In genomic region chr12:128823216-128823915, GRCh38 we compare ENCODE assay signal across 8 cellular contexts. TPM values are rescaled to one million over a fixed set of nuclear protein-coding genes. Genes with fewer than 3 reads are reported as not detected.
DNase-seq lines count a peak whose midpoint lies in the region; ATAC-seq and TF ChIP-seq lines count a peak whose summit lies in the region.

No MANE protein-coding gene starts in this region.

- H3K9me3 ChIP-seq in fibroblast of lung (ENCODE audit: control insufficient read depth, insufficient read depth, low read depth, low read length), result no peaks in the 10 kb centered on the region

- H3K36me3 ChIP-seq in fibroblast of lung (ENCODE audit: control insufficient read depth, insufficient read depth, low read length), result no peaks in the 10 kb centered on the region

- peak overlapping the region; percentile 63 for H3K4me3 Mint-ChIP-seq in WTC11

- DNase-seq in WTC11 (ENCODE audit: low spot score) (peak; percentile 18), fibroblast of lung (ENCODE audit: low read depth in 2 of 2) (no peak), omental fat pad (ENCODE audit: low spot score) (no peak), inferior parietal cortex (ENCODE audit: extremely low spot score) (no peak), C1 segment of cervical spinal cord (lab: John Stamatoyannopoulos, UW) (no peak)

- H3K4me3 ChIP-seq in GM08714 (ENCODE audit: low read length) (peak overlapping the region; percentile 82), fibroblast of lung (replicated peaks in 1 of 4; ENCODE audit: control extremely low read depth in 1 of 4, insufficient read depth in 1 of 4, low read depth in 3 of 4, low read length in 4 of 4) (peak overlapping the region; percentile 59 to 81 (median 75))

- peaks cover 10% of the 10 kb centered on the region for H3K4me1 Mint-ChIP-seq in WTC11

- H3K79me2 ChIP-seq in fibroblast of lung (ENCODE audit: control insufficient read depth, insufficient read depth, low read length), result peaks cover 45% of the 10 kb centered on the region

- H3K27me3 ChIP-seq in fibroblast of lung (ENCODE audit: control insufficient read depth, insufficient read depth, low read length), result no peaks in the 10 kb centered on the region

- POLR2A ChIA-PET in WTC11 (lab: Charles Lee), result no interaction called here

- CTCF ChIA-PET in WTC11 (lab: Charles Lee), result no interaction called here

- no peak overlapping the region for H3K27ac Mint-ChIP-seq in WTC11

- H3K27me3 Mint-ChIP-seq in WTC11 (ENCODE audit: low read depth), result peaks cover 3% of the 10 kb centered on the region

- no peaks in the 10 kb centered on the region for H4K20me1 ChIP-seq in fibroblast of lung (ENCODE audit: control insufficient read depth, extremely low read depth, insufficient read depth, low read length)

- peaks cover 48% of the 10 kb centered on the region for H3K36me3 Mint-ChIP-seq in WTC11

- peak overlapping the region; percentile 93 for H3K4me2 ChIP-seq in fibroblast of lung (ENCODE audit: extremely low read depth, insufficient read depth, low read length)

- ATAC-seq in GM21367 (IDR thresholded peaks at IDR 0.05; ENCODE audit: unreplicated experiment) (peak; percentile 2), HG03565 (IDR thresholded peaks at IDR 0.05; ENCODE audit: unreplicated experiment) (peak; percentile 16), WTC11 (peak; percentile 35), omental fat pad (ENCODE audit: low FRiP score) (peak; percentile 29)

- H2AFZ ChIP-seq in fibroblast of lung (ENCODE audit: low read length), result peak overlapping the region; percentile 85

- TF ChIP-seq CTCF in WTC11 (IDR thresholded peaks at IDR 0.05), result no peak
- TF ChIP-seq CTCF in fibroblast of lung (conservative IDR thresholded peaks at IDR 0.05 in 1 of 2, IDR thresholded peaks at IDR 0.05 in 1 of 2; ENCODE audit: low read depth in 1 of 2, low read length in 2 of 2), result no peak
- no peak for TF ChIP-seq CTCF in omental fat pad (IDR thresholded peaks at IDR 0.05)

- H3K9me3 Mint-ChIP-seq in WTC11, result peaks cover 34% of the 10 kb centered on the region

- peak overlapping the region; percentile 73 for H3K27ac ChIP-seq in fibroblast of lung (ENCODE audit: insufficient read depth, low read length)

- peak overlapping the region; percentile 86 for H3K9ac ChIP-seq in fibroblast of lung (ENCODE audit: insufficient read depth, low read length)

- peaks cover 4% of the 10 kb centered on the region for H3K4me1 ChIP-seq in fibroblast of lung (ENCODE audit: control insufficient read depth, extremely low read depth, insufficient read depth, low read length)

TF ChIP-seq in WTC11, 78 proteins besides CTCF, POLR2A, EP300 and RAD21:
- TF ChIP-seq, protein P1, sequence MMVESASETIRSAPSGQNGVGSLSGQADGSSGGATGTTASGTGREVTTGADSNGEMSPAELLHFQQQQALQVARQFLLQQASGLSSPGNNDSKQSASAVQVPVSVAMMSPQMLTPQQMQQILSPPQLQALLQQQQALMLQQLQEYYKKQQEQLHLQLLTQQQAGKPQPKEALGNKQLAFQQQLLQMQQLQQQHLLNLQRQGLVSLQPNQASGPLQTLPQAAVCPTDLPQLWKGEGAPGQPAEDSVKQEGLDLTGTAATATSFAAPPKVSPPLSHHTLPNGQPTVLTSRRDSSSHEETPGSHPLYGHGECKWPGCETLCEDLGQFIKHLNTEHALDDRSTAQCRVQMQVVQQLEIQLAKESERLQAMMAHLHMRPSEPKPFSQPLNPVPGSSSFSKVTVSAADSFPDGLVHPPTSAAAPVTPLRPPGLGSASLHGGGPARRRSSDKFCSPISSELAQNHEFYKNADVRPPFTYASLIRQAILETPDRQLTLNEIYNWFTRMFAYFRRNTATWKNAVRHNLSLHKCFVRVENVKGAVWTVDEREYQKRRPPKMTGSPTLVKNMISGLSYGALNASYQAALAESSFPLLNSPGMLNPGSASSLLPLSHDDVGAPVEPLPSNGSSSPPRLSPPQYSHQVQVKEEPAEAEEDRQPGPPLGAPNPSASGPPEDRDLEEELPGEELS (CRISPR knock-in tag; IDR thresholded peaks at IDR 0.05), result 0 out of 2 replicates have a peak, but pooled peaks have one; percentile 27
- TF ChIP-seq, protein P2, sequence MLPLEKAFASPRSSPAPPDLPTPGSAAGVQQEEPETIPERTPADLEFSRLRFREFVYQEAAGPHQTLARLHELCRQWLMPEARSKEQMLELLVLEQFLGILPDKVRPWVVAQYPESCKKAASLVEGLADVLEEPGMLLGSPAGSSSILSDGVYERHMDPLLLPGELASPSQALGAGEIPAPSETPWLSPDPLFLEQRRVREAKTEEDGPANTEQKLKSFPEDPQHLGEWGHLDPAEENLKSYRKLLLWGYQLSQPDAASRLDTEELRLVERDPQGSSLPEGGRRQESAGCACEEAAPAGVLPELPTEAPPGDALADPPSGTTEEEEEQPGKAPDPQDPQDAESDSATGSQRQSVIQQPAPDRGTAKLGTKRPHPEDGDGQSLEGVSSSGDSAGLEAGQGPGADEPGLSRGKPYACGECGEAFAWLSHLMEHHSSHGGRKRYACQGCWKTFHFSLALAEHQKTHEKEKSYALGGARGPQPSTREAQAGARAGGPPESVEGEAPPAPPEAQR (CRISPR knock-in tag; IDR thresholded peaks at IDR 0.05), result no peak

RNA-seq across cellular contexts. Expression of gene SLC15A4, which starts 0.4 kb away (rescaled TPM):
- total RNA-seq in WTC11 (2021) (5.6 to 6.4 TPM (median 5.8 TPM) in 3 replicates), fibroblast of lung (36.3 and 37.2 TPM in 2 replicates), omental fat pad (10 to 100 TPM; 20.8 to 50.3 (median 43.6) TPM)
- polyA plus RNA-seq in fibroblast of lung, result 29.1 and 35.8 TPM in 2 replicates
- polyA plus RNA-seq in fibroblast of lung (2012), result 17.6 and 22.7 TPM in 2 replicates
- polyA minus RNA-seq in fibroblast of lung (ENCODE audit: low replicate concordance), result 12.1 and 17.1 TPM in 2 replicates

RNA-seq across cellular contexts. Expression of gene GLT1D1, which starts 29.9 kb away (rescaled TPM):
- total RNA-seq in WTC11 (2021) (1.4 to 1.5 TPM (median 1.5 TPM) in 3 replicates), fibroblast of lung (under 0.01 TPM in 2 replicates), omental fat pad (10 to 100 TPM in 1 of 4 donors, under 1 TPM in 3; 0.09 to 10.4 (median 0.71) TPM)
- polyA plus RNA-seq in fibroblast of lung, result not detected in 2 replicates
- not detected in 2 replicates for polyA plus RNA-seq in fibroblast of lung (2012)
- not detected in 2 replicates for polyA minus RNA-seq in fibroblast of lung (ENCODE audit: low replicate concordance)
